ENCODE assay signal across 11 cellular contexts in the genomic region with DNA sequence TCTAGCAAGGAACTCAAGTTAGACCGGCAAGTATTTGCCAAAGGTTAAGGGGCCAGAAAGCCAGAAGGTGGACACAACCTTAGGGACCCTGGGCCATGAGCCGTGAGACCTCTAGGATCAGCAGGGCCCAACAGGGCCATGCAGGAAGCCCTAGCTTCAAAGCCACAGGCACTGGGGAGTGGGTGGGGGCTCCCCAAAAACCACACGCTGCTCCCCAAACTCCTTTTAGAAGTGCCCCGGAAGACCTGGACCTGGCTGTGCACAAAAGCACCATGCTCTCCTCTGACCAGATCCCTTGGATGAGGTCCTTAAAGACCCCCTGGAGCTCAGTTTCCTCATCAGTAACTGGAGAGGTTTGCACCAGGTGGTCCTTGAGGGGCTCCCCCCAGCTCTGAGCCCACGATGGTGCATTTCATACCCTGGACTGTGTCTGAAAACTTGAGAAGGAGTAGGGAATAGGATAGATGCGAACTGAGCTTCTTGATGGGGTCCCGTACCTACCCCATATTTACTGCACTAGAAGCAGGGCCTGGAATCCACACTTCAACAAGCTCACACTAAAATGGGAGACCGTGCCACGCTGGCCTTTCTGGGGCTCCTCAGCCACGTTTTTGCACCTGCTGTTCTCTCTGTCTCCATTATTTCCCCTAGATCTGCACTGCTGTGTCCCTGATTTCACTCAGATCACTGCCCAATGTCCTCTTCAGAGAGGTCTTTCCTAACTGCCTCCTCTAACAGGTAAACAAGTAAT. TPM values are rescaled to one million over a fixed set of nuclear protein-coding genes. Genes with fewer than 3 reads are reported as not detected.
DNase-seq lines count a peak whose midpoint lies in the region; ATAC-seq and TF ChIP-seq lines count a peak whose summit lies in the region.
"Had no signal": no experiment of that assay in that cellular context is flagged by ENCODE, and none has a peak within 500 bp of the region (broad histone marks: within the 10 kb centered on the region; RNA-seq: fewer than 3 reads in every experiment).

No MANE protein-coding gene starts in this region.

- H3K4me1 Mint-ChIP-seq in CD4-positive, alpha-beta T cell (ENCODE audit: low read depth) = peaks cover 40% of the 10 kb centered on the region
- peaks cover 29% of the 10 kb centered on the region for H3K4me1 Mint-ChIP-seq in activated naive CD8-positive, alpha-beta T cell treated with anti-CD3 and anti-CD28 coated beads, Interleukin-2, amount 10 ng/mL, durations not matched to agents 7 days and 5 days
- H3K4me1 Mint-ChIP-seq in natural killer cell = peaks cover 63 to 77% of the 10 kb centered on the region in 2 donors

- ATAC-seq in CD4-positive, alpha-beta T cell (ENCODE audit: poor library complexity) = no peak
- ATAC-seq in HG03442 (IDR thresholded peaks at IDR 0.05; ENCODE audit: unreplicated experiment) (peak; percentile 13), natural killer cell (no peak), GM18868 (IDR thresholded peaks at IDR 0.05; ENCODE audit: unreplicated experiment) (no peak)
- peak; percentile 13 for ATAC-seq in activated naive CD8-positive, alpha-beta T cell treated with anti-CD3 and anti-CD28 coated beads, Interleukin-2, amount 10 ng/mL, durations not matched to agents 7 days and 5 days (ENCODE audit: low read depth)

- no peaks in the 10 kb centered on the region for H3K27me3 ChIP-seq in CD4-positive, alpha-beta T cell (ENCODE audit: control insufficient read depth, insufficient read depth, low read length)

- H3K27ac ChIP-seq in CD4-positive, alpha-beta T cell (ENCODE audit: low read depth, low read length) = peak overlapping the region; percentile 94

- POLR2A ChIA-PET in CD4-positive, alpha-beta T cell (lab: Charles Lee) = interaction anchor here (0.5 to 3.6 kb wide), 22 partner anchors 8 to 1470 kb away, joined by 3 to 152 read pairs (median 6); a partner anchor contains a TSS
- POLR2A ChIA-PET in activated naive CD8-positive, alpha-beta T cell treated with anti-CD3 and anti-CD28 coated beads, Interleukin-2, amount 10 ng/mL, durations not matched to agents 7 days and 5 days (lab: Charles Lee) = interaction anchor here (0.8 to 12.2 kb wide), 22 partner anchors 8 to 594 kb away, joined by 3 to 226 read pairs (median 10); a partner anchor contains a TSS

- H3K36me3 Mint-ChIP-seq in CD4-positive, alpha-beta T cell (ENCODE audit: low read depth) = no peaks in the 10 kb centered on the region
- H3K36me3 Mint-ChIP-seq in activated naive CD8-positive, alpha-beta T cell treated with anti-CD3 and anti-CD28 coated beads, Interleukin-2, amount 10 ng/mL, durations not matched to agents 7 days and 5 days = no peaks in the 10 kb centered on the region
- no peaks in the 10 kb centered on the region for H3K36me3 Mint-ChIP-seq in natural killer cell
- H3K36me3 Mint-ChIP-seq: mesothelial cell of epicardium had no signal

- no peak for TF ChIP-seq CTCF in CD4-positive, alpha-beta T cell (IDR thresholded peaks at IDR 0.05)
- TF ChIP-seq CTCF in natural killer cell (IDR thresholded peaks at IDR 0.05) = no peak

- peak overlapping the region; percentile 99 for H3K27ac Mint-ChIP-seq in CD4-positive, alpha-beta T cell
- peak overlapping the region; percentile 97 for H3K27ac Mint-ChIP-seq in activated naive CD8-positive, alpha-beta T cell treated with anti-CD3 and anti-CD28 coated beads, Interleukin-2, amount 10 ng/mL, durations not matched to agents 7 days and 5 days
- H3K27ac Mint-ChIP-seq in natural killer cell = peak overlapping the region; percentile 96
- H3K27ac Mint-ChIP-seq: mesothelial cell of epicardium had no signal

- no peaks in the 10 kb centered on the region for H3K9me3 Mint-ChIP-seq in CD4-positive, alpha-beta T cell
- peaks cover 1% of the 10 kb centered on the region for H3K9me3 Mint-ChIP-seq in activated naive CD8-positive, alpha-beta T cell treated with anti-CD3 and anti-CD28 coated beads, Interleukin-2, amount 10 ng/mL, durations not matched to agents 7 days and 5 days
- H3K9me3 Mint-ChIP-seq in natural killer cell = no peaks in the 10 kb centered on the region
- H3K9me3 Mint-ChIP-seq: mesothelial cell of epicardium had no signal

- no peaks in the 10 kb centered on the region for H3K9me3 ChIP-seq in CD4-positive, alpha-beta T cell (ENCODE audit: control insufficient read depth, low read length)

- peak overlapping the region; percentile 96 for H3K4me3 Mint-ChIP-seq in CD4-positive, alpha-beta T cell
- peak overlapping the region; percentile 92 for H3K4me3 Mint-ChIP-seq in activated naive CD8-positive, alpha-beta T cell treated with anti-CD3 and anti-CD28 coated beads, Interleukin-2, amount 10 ng/mL, durations not matched to agents 7 days and 5 days
- H3K4me3 Mint-ChIP-seq in natural killer cell = peak overlapping the region; percentile 94
- H3K4me3 Mint-ChIP-seq: mesothelial cell of epicardium had no signal

- CTCF ChIA-PET in CD4-positive, alpha-beta T cell (lab: Charles Lee) = interaction anchor here (1.4 to 1.5 kb wide), 2 partner anchors 309 to 519 kb away, joined by 4 read pairs; a partner anchor contains a TSS

- intact Hi-C loops in CD4-positive, alpha-beta T cell (cut with DNase I, micrococcal nuclease) = loop anchor here (5.0 kb wide), 2 partner anchors 309 to 454 kb away; a partner anchor contains a TSS
- intact Hi-C loops in natural killer cell (cut with micrococcal nuclease) = loop anchor here (5.0 to 10.0 kb wide), 2 partner anchors 529 to 716 kb away; a partner anchor contains a TSS

- DNase-seq in CD4-positive, alpha-beta T cell = no peak
- DNase-seq in activated naive CD8-positive, alpha-beta T cell treated with anti-CD3 and anti-CD28 coated beads, Interleukin-2, amount 10 ng/mL, durations not matched to agents 7 days and 5 days = no peak
- DNase-seq in natural killer cell = no peak
- DNase-seq in RKO (ENCODE audit: low spot score) = no peak
- no peak for DNase-seq in NCI-H2196 (lab: John Stamatoyannopoulos, UW; ENCODE audit: unreplicated experiment)
- DNase-seq in kidney glomerular epithelial cell (lab: John Stamatoyannopoulos, UW) = no peak
- DNase-seq: COR-L47, NCI-H510A had no signal

- no peaks in the 10 kb centered on the region for H3K27me3 Mint-ChIP-seq in CD4-positive, alpha-beta T cell
- no peaks in the 10 kb centered on the region for H3K27me3 Mint-ChIP-seq in activated naive CD8-positive, alpha-beta T cell treated with anti-CD3 and anti-CD28 coated beads, Interleukin-2, amount 10 ng/mL, durations not matched to agents 7 days and 5 days
- H3K27me3 Mint-ChIP-seq in natural killer cell (ENCODE audit: low read depth in 2 of 2) = no peaks in the 10 kb centered on the region

RNA-seq across cellular contexts. Expression of a gene that starts 40.6 kb away (rescaled TPM):
- total RNA-seq in CD4-positive, alpha-beta T cell = 100 to 1,000 TPM; 118 to 129 TPM
- total RNA-seq in activated naive CD8-positive, alpha-beta T cell treated with anti-CD3 and anti-CD28 coated beads, Interleukin-2, amount 10 ng/mL, durations not matched to agents 7 days and 5 days = 100 to 1,000 TPM; 168 to 171 TPM
- total RNA-seq in natural killer cell = 100 to 1,000 TPM; 161 to 179 (median 178) TPM

Comparison
In these comparisons a context has a peak if more than half of its experiments do, and no peak if none do; other contexts are left out.
1. ATAC-seq: peak in HG03442 (single experiment) and activated naive CD8-positive, alpha-beta T cell treated with anti-CD3 and anti-CD28 coated beads, Interleukin-2, amount 10 ng/mL, durations not matched to agents 7 days and 5 days (single experiment); none in CD4-positive, alpha-beta T cell (single experiment), natural killer cell (0 of 3) and GM18868 (single experiment).
2. Peak in every context shown above with its lines, with median percentiles within 50 percentile points of each other: H3K27ac Mint-ChIP-seq and H3K4me3 Mint-ChIP-seq.